14 cellular contexts compared by ENCODE assay signal in the genomic region with DNA sequence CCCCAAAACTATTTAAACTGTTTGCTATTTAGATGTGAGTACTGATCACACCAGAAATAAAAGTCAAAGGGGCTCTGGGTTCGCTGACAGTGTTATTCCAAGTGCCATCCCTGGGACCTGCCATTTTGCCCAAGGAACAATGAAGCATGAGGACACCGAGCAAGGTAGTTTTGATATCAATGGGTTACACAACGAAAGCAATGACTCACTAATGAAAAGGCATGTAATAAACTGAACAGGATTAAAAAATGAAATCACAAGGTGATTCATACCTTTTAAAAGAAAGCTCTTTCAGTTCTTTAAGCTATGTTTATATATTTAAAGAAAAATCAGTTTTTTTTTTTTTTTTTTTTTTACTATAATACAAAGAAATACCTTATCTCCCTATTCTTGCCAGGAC.
DNase-seq lines count a peak whose midpoint lies in the region; ATAC-seq and TF ChIP-seq lines count a peak whose summit lies in the region.
"Had no signal": no experiment of that assay in that cellular context is flagged by ENCODE, and none has a peak within 500 bp of the region (broad histone marks: within the 10 kb centered on the region; RNA-seq: fewer than 3 reads in every experiment).

No MANE protein-coding gene starts in this region.

- H3K4me2 ChIP-seq in PC-3 (ENCODE audit: low read length) = no peak overlapping the region
- H3K4me2 ChIP-seq: BLaER1 treated with 17β-estradiol and CSF1 and Interleukin-3, amounts not matched to agents 10 nM and 100 nM; GM23338 had no signal

- H3K27ac ChIP-seq in PC-3 (ENCODE audit: low read length) (no peak overlapping the region), prostate gland (no peak overlapping the region)
- H3K27ac ChIP-seq: BLaER1 treated with 17β-estradiol and CSF1 and Interleukin-3, amounts not matched to agents 10 nM and 100 nM had no signal

- H3K79me2 ChIP-seq in PC-3 (ENCODE audit: low read length) = no peaks in the 10 kb centered on the region

- POLR2A ChIA-PET in PC-3 (lab: Charles Lee; ENCODE audit: unreplicated experiment) = interaction anchor here (0.6 kb wide), 1 partner anchor 269 kb away, joined by 3 read pairs; no protein-coding TSS in a partner anchor

- H3K9me3 ChIP-seq in PC-3 (ENCODE audit: low read length) (no peaks in the 10 kb centered on the region), prostate gland (no peaks in the 10 kb centered on the region)
- H3K9me3 ChIP-seq: BLaER1 treated with 17β-estradiol and CSF1 and Interleukin-3, amounts not matched to agents 10 nM and 100 nM had no signal

- no peak overlapping the region for H2AFZ ChIP-seq in PC-3 (ENCODE audit: low read length)
- H2AFZ ChIP-seq: GM23338 had no signal

- H3K4me1 ChIP-seq in PC-3 (ENCODE audit: insufficient read depth, low read length) = peaks cover 4% of the 10 kb centered on the region; the same call in 1 of the 2 replicates
- no peaks in the 10 kb centered on the region for H3K4me1 ChIP-seq in prostate gland (replicated peaks)
- H3K4me1 ChIP-seq: BLaER1 treated with 17β-estradiol and CSF1 and Interleukin-3, amounts not matched to agents 10 nM and 100 nM had no signal

- H3K27me3 ChIP-seq in PC-3 (ENCODE audit: low read length) = no peaks in the 10 kb centered on the region
- no peaks in the 10 kb centered on the region for H3K27me3 ChIP-seq in prostate gland (replicated peaks; ENCODE audit: insufficient read depth)
- H3K27me3 ChIP-seq: BLaER1 treated with 17β-estradiol and CSF1 and Interleukin-3, amounts not matched to agents 10 nM and 100 nM had no signal

- CTCF ChIA-PET in PC-3 (lab: Charles Lee) = interaction anchor here (0.6 kb wide), 1 partner anchor 134 kb away, joined by 6 read pairs; no protein-coding TSS in a partner anchor

- DNase-seq in H4 (ENCODE audit: low spot score) (peak; percentile 4), PC-3 (peak; percentile 47), epithelial cell of esophagus (ENCODE audit: low read depth) (peak; percentile 58), renal cortical epithelial cell (ENCODE audit: low read depth) (peak; percentile 1), prostate gland (ENCODE audit: low spot score) (no peak), cardiac septum (ENCODE audit: low spot score) (no peak)
- DNase-seq in stimulated activated CD4-positive, alpha-beta T cell treated with anti-CD3 and anti-CD28 coated beads, Interleukin-4, amount 100 ng/mL, for 4 hours = no peak
- DNase-seq: ACHN; Calu3; CD4-positive, CD25-positive, alpha-beta regulatory T cell; DMS 273 treated with DMSO at 0.1 percent for 48 hours; H9 had no signal

- H4K20me1 ChIP-seq in PC-3 (ENCODE audit: low read length) = no peaks in the 10 kb centered on the region
- H4K20me1 ChIP-seq: BLaER1 treated with 17β-estradiol and CSF1 and Interleukin-3, amounts not matched to agents 10 nM and 100 nM had no signal

- no peak overlapping the region for H3K4me3 ChIP-seq in PC-3 (ENCODE audit: low read length)
- no peak overlapping the region for H3K4me3 ChIP-seq in epithelial cell of esophagus (ENCODE audit: low read length)
- H3K4me3 ChIP-seq in prostate gland = no peak overlapping the region
- H3K4me3 ChIP-seq: BLaER1 treated with 17β-estradiol and CSF1 and Interleukin-3, amounts not matched to agents 10 nM and 100 nM; GM23338 had no signal

- 80% methylated on average over 3 of the region's 3 CpGs for WGBS in prostate gland

- BruUV-seq in PC-3 (replicated peaks; lab: Mats Ljungman, UMichigan) = no TSS peak

- TF ChIP-seq CTCF in PC-3 (conservative IDR thresholded peaks at IDR 0.05; ENCODE audit: low read depth, low read length) = no peak
- no peak for TF ChIP-seq CTCF in epithelial cell of esophagus (IDR thresholded peaks at IDR 0.05; ENCODE audit: insufficient read depth, low read depth, low read length, missing control alignments)
- no peak for TF ChIP-seq CTCF in prostate gland (IDR thresholded peaks at IDR 0.05)

- no peaks in the 10 kb centered on the region for H3K9me2 ChIP-seq in PC-3 (replicated peaks; ENCODE audit: low read length)

- TF ChIP-seq POLR2A in prostate gland (IDR thresholded peaks at IDR 0.05) = no peak

- intact Hi-C loops in PC-3 (cut with micrococcal nuclease) = no loop called here
- intact Hi-C loops in prostate gland (cut with DNase I) = no loop called here
- intact Hi-C loops in cardiac septum (cut with DNase I) = no loop called here

- no peaks in the 10 kb centered on the region for H3F3A ChIP-seq in PC-3 (ENCODE audit: low read length, unreplicated experiment)

- no peak overlapping the region for H3K9ac ChIP-seq in PC-3 (ENCODE audit: low read length)
- H3K9ac ChIP-seq: BLaER1 treated with 17β-estradiol and CSF1 and Interleukin-3, amounts not matched to agents 10 nM and 100 nM had no signal

- ATAC-seq in PC-3 = no peak; the same call in 1 of the 2 replicates
- ATAC-seq: GM23338 had no signal

- H3K36me3 ChIP-seq in PC-3 (ENCODE audit: low read depth, low read length) = no peaks in the 10 kb centered on the region
- H3K36me3 ChIP-seq in prostate gland = no peaks in the 10 kb centered on the region
- H3K36me3 ChIP-seq: BLaER1 treated with 17β-estradiol and CSF1 and Interleukin-3, amounts not matched to agents 10 nM and 100 nM had no signal

Comparison
In these comparisons a context has a peak if more than half of its experiments do, and no peak if none do; other contexts are left out.
1. DNase-seq: peak in H4 (single experiment), PC-3 (single experiment), epithelial cell of esophagus (single experiment) and renal cortical epithelial cell (single experiment); none in stimulated activated CD4-positive, alpha-beta T cell treated with anti-CD3 and anti-CD28 coated beads, Interleukin-4, amount 100 ng/mL, for 4 hours (0 of 2), prostate gland (single experiment) and cardiac septum (single experiment).